Comparison of ENCODE assay signal across 19 cellular contexts in the genomic region with DNA sequence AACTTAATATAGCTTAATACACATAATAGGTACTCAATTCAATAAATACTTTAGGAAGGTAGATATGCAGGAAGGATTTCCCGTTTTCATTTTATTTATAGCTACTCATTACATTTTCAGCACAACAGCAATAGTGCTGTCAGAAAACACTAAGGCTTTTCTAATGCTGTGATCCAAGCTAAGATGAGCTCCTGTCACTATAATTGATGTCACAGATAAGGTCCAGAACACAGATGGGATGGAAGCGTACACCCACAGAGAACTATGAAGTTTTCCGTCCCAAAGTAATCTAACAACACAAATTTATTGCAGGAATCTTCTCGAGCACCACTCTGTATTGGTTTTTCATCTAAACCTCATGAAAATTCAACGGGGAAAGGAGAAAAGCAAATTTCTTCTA. TPM values are rescaled to one million over a fixed set of nuclear protein-coding genes. Genes with fewer than 3 reads are reported as not detected.
DNase-seq lines count a peak whose midpoint lies in the region; ATAC-seq, FAIRE-seq and TF ChIP-seq lines count a peak whose summit lies in the region.
"Had no signal": no experiment of that assay in that cellular context is flagged by ENCODE, and none has a peak within 500 bp of the region (broad histone marks: within the 10 kb centered on the region; RNA-seq: fewer than 3 reads in every experiment).

No MANE protein-coding gene starts in this region.

- H3K4me3 ChIP-seq in Karpas-422 (ENCODE audit: low read length) (no peak overlapping the region), K562 (no peak overlapping the region), neural progenitor cell (no peak overlapping the region), body of pancreas (no peak overlapping the region)
- H3K4me3 ChIP-seq: GM12878, GM23248 had no signal

- no peak for TF ChIP-seq POLR2A in K562 (conservative IDR thresholded peaks at IDR 0.05)
- TF ChIP-seq POLR2A in body of pancreas (IDR thresholded peaks at IDR 0.05), result no peak

- H3K79me2 ChIP-seq in Karpas-422 (ENCODE audit: low read length), result peaks cover 91% of the 10 kb centered on the region
- H3K79me2 ChIP-seq in K562 (ENCODE audit: control insufficient read depth, insufficient read depth, low read length), result peaks cover 88% of the 10 kb centered on the region
- peaks cover 82% of the 10 kb centered on the region for H3K79me2 ChIP-seq in neural progenitor cell (ENCODE audit: low read depth)

- no TSS peak for BruUV-seq in K562 (replicated peaks; lab: Mats Ljungman, UMichigan)

- TF ChIP-seq CTCF in K562 (IDR thresholded peaks at IDR 0.05 in 2 of 3, conservative IDR thresholded peaks at IDR 0.05 in 1 of 3; ENCODE audit: insufficient read depth in 2 of 3, low read depth in 1 of 3, low read length in 3 of 3) (no peak), neural progenitor cell (IDR thresholded peaks at IDR 0.05) (no peak), body of pancreas (IDR thresholded peaks at IDR 0.05) (no peak)

- no peak for TF ChIP-seq EP300 in K562 (IDR thresholded peaks at IDR 0.05; ENCODE audit: low read length)

- no peak for FAIRE-seq in K562 (lab: Jason Lieb, UNC)
- FAIRE-seq: D721Med, GM12878, GM19239 had no signal

- H2AFZ ChIP-seq in Karpas-422 (ENCODE audit: low read length) (no peak overlapping the region), K562 (ENCODE audit: low read depth, low read length) (no peak overlapping the region), neural progenitor cell (replicated peaks) (no peak overlapping the region)

- no peak for TF ChIP-seq RAD21 in K562 (CRISPR knock-in tag; conservative IDR thresholded peaks at IDR 0.05 in 1 of 2, IDR thresholded peaks at IDR 0.05 in 1 of 2)

- H3K4me1 ChIP-seq in Karpas-422 (ENCODE audit: low read length), result peaks cover 34% of the 10 kb centered on the region
- peaks cover 0 to 18% of the 10 kb centered on the region in 2 experiments; a peak in 3 of 5 replicates for H3K4me1 ChIP-seq in K562 (replicated peaks in 1 of 2; ENCODE audit: control insufficient read depth in 2 of 2, insufficient read depth in 2 of 2, low read length in 2 of 2)
- H3K4me1 ChIP-seq in neural progenitor cell, result no peaks in the 10 kb centered on the region
- no peaks in the 10 kb centered on the region for H3K4me1 ChIP-seq in body of pancreas

- POLR2A ChIA-PET in K562 (lab: Yijun Ruan, JAX), result interaction anchor here (0.6 to 10.8 kb wide), 9 partner anchors 9 to 528 kb away, joined by 3 to 108 read pairs (median 4); a partner anchor contains a TSS

- no peak overlapping the region for H3K4me3 Mint-ChIP-seq in stimulated activated naive B cell treated with anti-CD40 and anti-IgM and Interleukin-4, amounts not matched to agents 10 μg/mL and 1 μg/mL and 100 μg/mL, for 72 hours
- no peak overlapping the region for H3K4me3 Mint-ChIP-seq in neural progenitor cell
- H3K4me3 Mint-ChIP-seq: CD4-positive, CD25-positive, alpha-beta regulatory T cell; CD8-positive, alpha-beta T cell; H9 had no signal

- DNase-seq in Karpas-422 (no peak), K562 (ENCODE audit: extremely low read depth in 1 of 4, low spot score in 3 of 4) (no peak), neural progenitor cell (ENCODE audit: low spot score) (no peak), body of pancreas (no peak)
- DNase-seq in stimulated activated naive B cell treated with anti-CD40 and anti-IgM and Interleukin-4, amounts not matched to agents 10 μg/mL and 1 μg/mL and 100 μg/mL, for 72 hours, result no peak
- no peak for DNase-seq in activated CD8-positive, alpha-beta memory T cell treated with anti-CD3 and anti-CD28 coated beads for 24 hours
- DNase-seq: C1 segment of cervical spinal cord; CD4-positive, CD25-positive, alpha-beta regulatory T cell; CD8-positive, alpha-beta T cell; DMS 273 treated with DMSO at 0.1 percent for 48 hours; DMS79; EL; GDM1; GM23248; H9 had no signal

- H3K9me3 Mint-ChIP-seq in stimulated activated naive B cell treated with anti-CD40 and anti-IgM and Interleukin-4, amounts not matched to agents 10 μg/mL and 1 μg/mL and 100 μg/mL, for 72 hours, result no peaks in the 10 kb centered on the region
- H3K9me3 Mint-ChIP-seq in neural progenitor cell, result no peaks in the 10 kb centered on the region
- H3K9me3 Mint-ChIP-seq: CD4-positive, CD25-positive, alpha-beta regulatory T cell; CD8-positive, alpha-beta T cell; H9 had no signal

- in situ Hi-C loops in K562 (cut with MboI), result no loop called here

- WGBS in K562 (ENCODE audit: insufficient coverage, low coverage, missing lambda C conversion rate), result 53% methylated on average over 5 of the region's 5 CpGs
- WGBS in body of pancreas, 2 donors, result 79 to 85% methylated on average over 5 of the region's 5 CpGs

- no peaks in the 10 kb centered on the region for H3K9me3 ChIP-seq in Karpas-422 (ENCODE audit: low read length)
- H3K9me3 ChIP-seq in K562 (replicated peaks; ENCODE audit: control insufficient read depth, insufficient read depth, low read depth, low read length), result no peaks in the 10 kb centered on the region
- no peaks in the 10 kb centered on the region for H3K9me3 ChIP-seq in neural progenitor cell (ENCODE audit: low read depth)
- H3K9me3 ChIP-seq in body of pancreas, result no peaks in the 10 kb centered on the region

- H4K20me1 ChIP-seq in Karpas-422 (ENCODE audit: insufficient read depth, low read depth, low read length) (no peaks in the 10 kb centered on the region), K562 (replicated peaks; ENCODE audit: control insufficient read depth, insufficient read depth, low read length) (peaks cover 9% of the 10 kb centered on the region; the same call in 1 of the 2 replicates), neural progenitor cell (ENCODE audit: low read depth) (no peaks in the 10 kb centered on the region)

- H3K4me1 Mint-ChIP-seq in stimulated activated naive B cell treated with anti-CD40 and anti-IgM and Interleukin-4, amounts not matched to agents 10 μg/mL and 1 μg/mL and 100 μg/mL, for 72 hours, result peaks cover 10 to 12% of the 10 kb centered on the region in 2 donors
- peaks cover 24% of the 10 kb centered on the region for H3K4me1 Mint-ChIP-seq in neural progenitor cell
- H3K4me1 Mint-ChIP-seq: CD4-positive, CD25-positive, alpha-beta regulatory T cell had no signal

- no peaks in the 10 kb centered on the region for H3K27me3 Mint-ChIP-seq in stimulated activated naive B cell treated with anti-CD40 and anti-IgM and Interleukin-4, amounts not matched to agents 10 μg/mL and 1 μg/mL and 100 μg/mL, for 72 hours
- H3K27me3 Mint-ChIP-seq in neural progenitor cell (ENCODE audit: insufficient read depth, low read depth), result no peaks in the 10 kb centered on the region
- H3K27me3 Mint-ChIP-seq: CD4-positive, CD25-positive, alpha-beta regulatory T cell had no signal

- CTCF ChIA-PET in K562 (lab: Yijun Ruan, JAX; ENCODE audit: low intra/inter-chr PET ratio), result no interaction called here

- no peaks in the 10 kb centered on the region for H3K9me2 ChIP-seq in Karpas-422 (replicated peaks; ENCODE audit: insufficient read depth, low read length)

- intact Hi-C loops in K562 (cut with micrococcal nuclease), result no loop called here
- intact Hi-C loops in body of pancreas (cut with DNase I), result no loop called here

- H3K9me1 ChIP-seq in K562 (ENCODE audit: control insufficient read depth, insufficient read depth, low read length), result no peaks in the 10 kb centered on the region

- no peaks in the 10 kb centered on the region for H3F3A ChIP-seq in neural progenitor cell (ENCODE audit: low read depth)

- peak overlapping the region; percentile 33; the same call in 1 of the 2 replicates for H3K9ac ChIP-seq in Karpas-422 (ENCODE audit: low read length)
- H3K9ac ChIP-seq in K562 (ENCODE audit: insufficient read depth in 1 of 2, low read depth in 2 of 2, low read length in 2 of 2), result no peak overlapping the region
- H3K9ac ChIP-seq in neural progenitor cell, result no peak overlapping the region
- H3K9ac ChIP-seq: GM23248 had no signal

- H3K36me3 Mint-ChIP-seq in stimulated activated naive B cell treated with anti-CD40 and anti-IgM and Interleukin-4, amounts not matched to agents 10 μg/mL and 1 μg/mL and 100 μg/mL, for 72 hours, result no peaks in the 10 kb centered on the region
- no peaks in the 10 kb centered on the region for H3K36me3 Mint-ChIP-seq in neural progenitor cell
- H3K36me3 Mint-ChIP-seq: CD4-positive, CD25-positive, alpha-beta regulatory T cell; CD8-positive, alpha-beta T cell had no signal

- ATAC-seq in K562, result no peak
- no peak for ATAC-seq in stimulated activated naive B cell treated with anti-CD40 and anti-IgM and Interleukin-4, amounts not matched to agents 10 μg/mL and 1 μg/mL and 100 μg/mL, for 72 hours (replicated peaks)
- no peak for ATAC-seq in body of pancreas
- ATAC-seq: CD8-positive, alpha-beta T cell; HCT116 had no signal

- peak overlapping the region; percentile 73 for H3K27ac ChIP-seq in Karpas-422 (ENCODE audit: low read length)
- H3K27ac ChIP-seq in K562 (ENCODE audit: extremely low read depth, low read depth, low read length), result no peak overlapping the region
- H3K27ac ChIP-seq in neural progenitor cell, result no peak overlapping the region
- H3K27ac ChIP-seq in body of pancreas, result no peak overlapping the region
- H3K27ac ChIP-seq: GM23248 had no signal

- peak overlapping the region; percentile 70 for H3K27ac Mint-ChIP-seq in stimulated activated naive B cell treated with anti-CD40 and anti-IgM and Interleukin-4, amounts not matched to agents 10 μg/mL and 1 μg/mL and 100 μg/mL, for 72 hours
- H3K27ac Mint-ChIP-seq in neural progenitor cell, result no peak overlapping the region
- H3K27ac Mint-ChIP-seq: CD4-positive, CD25-positive, alpha-beta regulatory T cell; CD8-positive, alpha-beta T cell had no signal

- H3K36me3 ChIP-seq in Karpas-422 (ENCODE audit: insufficient read depth, low read length) (peaks cover 5% of the 10 kb centered on the region; the same call in 1 of the 2 replicates), K562 (ENCODE audit: control insufficient read depth, insufficient read depth, low read length) (peaks cover 44% of the 10 kb centered on the region), neural progenitor cell (no peaks in the 10 kb centered on the region), body of pancreas (replicated peaks in 1 of 2; ENCODE audit: insufficient read depth in 1 of 2, low read depth in 2 of 2) (no peaks in the 10 kb centered on the region)

- H3K4me2 ChIP-seq in Karpas-422 (ENCODE audit: low read depth, low read length, poor library complexity, severe bottlenecking) (peak overlapping the region; percentile 57), K562 (ENCODE audit: insufficient read depth, low read length) (no peak overlapping the region), neural progenitor cell (no peak overlapping the region)

- no peaks in the 10 kb centered on the region for H3K27me3 ChIP-seq in Karpas-422 (ENCODE audit: low read length)
- no peaks in the 10 kb centered on the region for H3K27me3 ChIP-seq in K562 (ENCODE audit: control insufficient read depth in 2 of 2, insufficient read depth in 2 of 2, low read length in 2 of 2)
- no peaks in the 10 kb centered on the region for H3K27me3 ChIP-seq in neural progenitor cell
- no peaks in the 10 kb centered on the region for H3K27me3 ChIP-seq in body of pancreas

RNA-seq across cellular contexts. Expression of a gene that starts 13.6 kb away (rescaled TPM):
- total RNA-seq in Karpas-422 (2014; rRNA removed; shearing (Covaris generic); ENCODE audit: low replicate concordance), result 7.2 and 11.6 TPM in 2 replicates
- 50.6 and 72.2 TPM in 2 replicates for total RNA-seq in K562 (2011; cell fraction: chromatin; rRNA removed; ENCODE audit: low replicate concordance)
- 35.2 and 36.8 TPM in 2 replicates for total RNA-seq in K562 (2011; cell fraction: nucleolus; rRNA removed)
- 48.3 and 56.9 TPM in 2 replicates for total RNA-seq in K562 (2011; cell fraction: nucleoplasm; rRNA removed)
- 46.4 and 51.4 TPM in 2 replicates for total RNA-seq in K562 (2014; rRNA removed)
- 47.1 and 55.0 TPM in 2 replicates for total RNA-seq in K562 (2014; rRNA removed; fragmentation: Illumina TruSeq; extraction: Trizol)
- 40.5 and 41.4 TPM in 2 replicates for total RNA-seq in K562 (2015; rRNA removed; fragmentation: Illumina TruSeq; extraction: Trizol)
- 30.9 and 31.7 TPM in 2 replicates for total RNA-seq in K562 (2021)
- 45.0 and 48.8 TPM in 2 replicates for polyA plus RNA-seq in K562 (2011; rRNA removed)
- polyA plus RNA-seq in K562 (2011; cell fraction: cytosol; rRNA removed), result 26.1 and 34.8 TPM in 2 replicates
- polyA plus RNA-seq in K562 (2011; cell fraction: nucleus; rRNA removed), result 23.2 and 23.3 TPM in 2 replicates
- 18.8 and 21.2 TPM in 2 replicates for polyA plus RNA-seq in K562 (2012)
- 48.8 and 50.0 TPM in 2 replicates for polyA plus RNA-seq in K562 (2014; fragmentation: Illumina TruSeq; extraction: Trizol)
- 10 to 100 TPM; 12.1 to 15.2 TPM for polyA plus RNA-seq in K562 (2014; fragmentation: Nextera tagmentation; extraction: Ambion mirVana)
- polyA plus RNA-seq in K562 (2014; rRNA removed), result 52.3 and 53.8 TPM in 2 replicates
- polyA minus RNA-seq in K562 (2011; rRNA and poly(A)+ RNA removed), result 37.1 and 45.0 TPM in 2 replicates
- 10.0 and 14.8 TPM in 2 replicates for polyA minus RNA-seq in K562 (2011; cell fraction: cytosol; rRNA and poly(A)+ RNA removed)
- polyA minus RNA-seq in K562 (2011; cell fraction: nucleus; rRNA and poly(A)+ RNA removed), result 18.4 and 30.3 TPM in 2 replicates
- 15.2 and 17.1 TPM in 2 replicates for total RNA-seq in neural progenitor cell (ENCODE audit: low replicate concordance)
- total RNA-seq in body of pancreas, result not detected
- total RNA-seq: CD4-positive, CD25-positive, alpha-beta regulatory T cell had no signal

RNA-seq across cellular contexts. Expression of a gene that starts 25.9 kb away (rescaled TPM):
- total RNA-seq in Karpas-422 (2014; rRNA removed; shearing (Covaris generic); ENCODE audit: low replicate concordance), result 24.3 and 39.6 TPM in 2 replicates
- total RNA-seq in K562 (2011; cell fraction: chromatin; rRNA removed; ENCODE audit: low replicate concordance), result 93.2 and 162 TPM in 2 replicates
- 112 and 114 TPM in 2 replicates for total RNA-seq in K562 (2011; cell fraction: nucleolus; rRNA removed)
- total RNA-seq in K562 (2011; cell fraction: nucleoplasm; rRNA removed), result 110 and 117 TPM in 2 replicates
- total RNA-seq in K562 (2014; rRNA removed) (43.5 and 54.9 TPM in 2 replicates), K562 (2014; rRNA removed; fragmentation: Illumina TruSeq; extraction: Trizol) (39.2 and 41.4 TPM in 2 replicates), K562 (2015; rRNA removed; fragmentation: Illumina TruSeq; extraction: Trizol) (45.2 and 45.8 TPM in 2 replicates), K562 (2021) (54.3 and 58.5 TPM in 2 replicates), neural progenitor cell (ENCODE audit: low replicate concordance) (20.7 and 31.2 TPM in 2 replicates), body of pancreas (10 to 100 TPM; 39.7 to 56.4 TPM)
- polyA plus RNA-seq in K562 (2011; rRNA removed) (53.7 and 79.7 TPM in 2 replicates), K562 (2014; fragmentation: Illumina TruSeq; extraction: Trizol) (71.0 and 84.8 TPM in 2 replicates), K562 (2014; fragmentation: Nextera tagmentation; extraction: Ambion mirVana) (10 to 100 TPM; 81.2 to 98.5 TPM), K562 (2014; rRNA removed) (45.1 and 60.0 TPM in 2 replicates)
- polyA plus RNA-seq in K562 (2011; cell fraction: cytosol; rRNA removed), result 75.5 and 87.3 TPM in 2 replicates
- polyA plus RNA-seq in K562 (2011; cell fraction: nucleus; rRNA removed), result 196 and 214 TPM in 2 replicates
- polyA plus RNA-seq in K562 (2012), result 57.4 and 71.0 TPM in 2 replicates
- polyA minus RNA-seq in K562 (2011; rRNA and poly(A)+ RNA removed), result 35.2 and 44.3 TPM in 2 replicates
- polyA minus RNA-seq in K562 (2011; cell fraction: cytosol; rRNA and poly(A)+ RNA removed), result 23.6 and 25.6 TPM in 2 replicates
- 31.9 and 51.9 TPM in 2 replicates for polyA minus RNA-seq in K562 (2011; cell fraction: nucleus; rRNA and poly(A)+ RNA removed)

RNA-seq across cellular contexts. Expression of a gene that starts 29.8 kb away (rescaled TPM):
- total RNA-seq in Karpas-422 (2014; rRNA removed; shearing (Covaris generic); ENCODE audit: low replicate concordance), result 6.3 and 8.4 TPM in 2 replicates
- 9.3 and 18.9 TPM in 2 replicates for total RNA-seq in K562 (2011; cell fraction: chromatin; rRNA removed; ENCODE audit: low replicate concordance)
- total RNA-seq in K562 (2011; cell fraction: nucleolus; rRNA removed), result 15.7 and 18.8 TPM in 2 replicates
- total RNA-seq in K562 (2011; cell fraction: nucleoplasm; rRNA removed), result 13.9 and 16.4 TPM in 2 replicates
- 2.4 and 3.3 TPM in 2 replicates for total RNA-seq in K562 (2014; rRNA removed)
- total RNA-seq in K562 (2014; rRNA removed; fragmentation: Illumina TruSeq; extraction: Trizol), result 2.0 and 2.4 TPM in 2 replicates
- 2.5 and 2.6 TPM in 2 replicates for total RNA-seq in K562 (2015; rRNA removed; fragmentation: Illumina TruSeq; extraction: Trizol)
- 4.0 and 4.4 TPM in 2 replicates for total RNA-seq in K562 (2021)
- polyA plus RNA-seq in K562 (2011; rRNA removed), result 5.2 and 5.4 TPM in 2 replicates
- 8.8 and 14.1 TPM in 2 replicates for polyA plus RNA-seq in K562 (2011; cell fraction: cytosol; rRNA removed)
- 5.8 and 7.4 TPM in 2 replicates for polyA plus RNA-seq in K562 (2011; cell fraction: nucleus; rRNA removed)
- polyA plus RNA-seq in K562 (2012), result 4.5 and 6.9 TPM in 2 replicates
- 2.9 and 3.3 TPM in 2 replicates for polyA plus RNA-seq in K562 (2014; fragmentation: Illumina TruSeq; extraction: Trizol)
- 1 to 10 TPM; 1.1 to 1.2 TPM for polyA plus RNA-seq in K562 (2014; fragmentation: Nextera tagmentation; extraction: Ambion mirVana)
- 2.7 and 3.0 TPM in 2 replicates for polyA plus RNA-seq in K562 (2014; rRNA removed)
- 5.5 and 8.5 TPM in 2 replicates for polyA minus RNA-seq in K562 (2011; rRNA and poly(A)+ RNA removed)
- 7.4 and 8.5 TPM in 2 replicates for polyA minus RNA-seq in K562 (2011; cell fraction: cytosol; rRNA and poly(A)+ RNA removed)
- polyA minus RNA-seq in K562 (2011; cell fraction: nucleus; rRNA and poly(A)+ RNA removed), result 2.0 and 2.4 TPM in 2 replicates
- total RNA-seq in neural progenitor cell (ENCODE audit: low replicate concordance), result 1.1 and 3.7 TPM in 2 replicates
- 1 to 10 TPM; 3.0 to 4.4 TPM for total RNA-seq in body of pancreas

RNA-seq across cellular contexts. Expression of a gene that starts 45.7 kb away (rescaled TPM):
- total RNA-seq in Karpas-422 (2014; rRNA removed; shearing (Covaris generic); ENCODE audit: low replicate concordance), result 2.7 and 5.1 TPM in 2 replicates
- 10.6 and 27.1 TPM in 2 replicates for total RNA-seq in K562 (2011; cell fraction: chromatin; rRNA removed; ENCODE audit: low replicate concordance)
- total RNA-seq in K562 (2011; cell fraction: nucleolus; rRNA removed), result 20.8 and 22.0 TPM in 2 replicates
- total RNA-seq in K562 (2011; cell fraction: nucleoplasm; rRNA removed), result 23.3 and 31.8 TPM in 2 replicates
- 6.1 and 10.0 TPM in 2 replicates for total RNA-seq in K562 (2014; rRNA removed)
- 5.1 and 6.8 TPM in 2 replicates for total RNA-seq in K562 (2014; rRNA removed; fragmentation: Illumina TruSeq; extraction: Trizol)
- total RNA-seq in K562 (2015; rRNA removed; fragmentation: Illumina TruSeq; extraction: Trizol), result 7.0 and 7.4 TPM in 2 replicates
- 21.2 and 24.4 TPM in 2 replicates for total RNA-seq in K562 (2021)
- 7.1 and 7.2 TPM in 2 replicates for polyA plus RNA-seq in K562 (2011; rRNA removed)
- polyA plus RNA-seq in K562 (2011; cell fraction: cytosol; rRNA removed), result 12.7 and 12.8 TPM in 2 replicates
- polyA plus RNA-seq in K562 (2011; cell fraction: nucleus; rRNA removed), result 13.8 and 19.5 TPM in 2 replicates
- 17.5 and 37.6 TPM in 2 replicates for polyA plus RNA-seq in K562 (2012)
- polyA plus RNA-seq in K562 (2014; fragmentation: Illumina TruSeq; extraction: Trizol), result 26.7 and 28.9 TPM in 2 replicates
- 1 to 10 TPM in 1 of 2 experiments, under 1 TPM in 1; 0.43 to 1.5 TPM for polyA plus RNA-seq in K562 (2014; fragmentation: Nextera tagmentation; extraction: Ambion mirVana)
- 12.5 and 12.6 TPM in 2 replicates for polyA plus RNA-seq in K562 (2014; rRNA removed)
- 3.7 and 4.2 TPM in 2 replicates for polyA minus RNA-seq in K562 (2011; rRNA and poly(A)+ RNA removed)
- 12.5 and 15.8 TPM in 2 replicates for polyA minus RNA-seq in K562 (2011; cell fraction: cytosol; rRNA and poly(A)+ RNA removed)
- 2.4 and 3.6 TPM in 2 replicates for polyA minus RNA-seq in K562 (2011; cell fraction: nucleus; rRNA and poly(A)+ RNA removed)
- total RNA-seq in neural progenitor cell (ENCODE audit: low replicate concordance), result 24.9 and 50.4 TPM in 2 replicates
- total RNA-seq in body of pancreas, result 10 to 100 TPM; 22.8 to 27.4 TPM
